ENCODE assay signal across 21 cellular contexts in genomic region chr10:52491246-52492000, GRCh38.
DNase-seq lines count a peak whose midpoint lies in the region; ATAC-seq, FAIRE-seq and TF ChIP-seq lines count a peak whose summit lies in the region.
"Had no signal": no experiment of that assay in that cellular context is flagged by ENCODE, and none has a peak within 500 bp of the region (broad histone marks: within the 10 kb centered on the region; RNA-seq: fewer than 3 reads in every experiment).

No MANE protein-coding gene starts in this region.

- H3K36me3 ChIP-seq in breast epithelium = no peaks in the 10 kb centered on the region

- H3K27me3 Mint-ChIP-seq in MCF 10A (ENCODE audit: insufficient read depth, unreplicated experiment) = no peaks in the 10 kb centered on the region
- H3K27me3 Mint-ChIP-seq: activated CD4-positive, alpha-beta T cell treated with anti-CD3 and anti-CD28 coated beads, Interleukin-2, amount 10 ng/mL, durations not matched to agents 7 days and 5 days; effector memory CD8-positive, alpha-beta T cell had no signal

- no peak overlapping the region for H3K27ac Mint-ChIP-seq in MCF 10A (ENCODE audit: low read depth, unreplicated experiment)
- H3K27ac Mint-ChIP-seq: activated CD4-positive, alpha-beta T cell treated with anti-CD3 and anti-CD28 coated beads, Interleukin-2, amount 10 ng/mL, durations not matched to agents 7 days and 5 days; effector memory CD8-positive, alpha-beta T cell; nephron progenitor cell had no signal

- no peaks in the 10 kb centered on the region for H3K27me3 ChIP-seq in breast epithelium

- TF ChIP-seq CTCF in MCF 10A (IDR thresholded peaks at IDR 0.05; ENCODE audit: unreplicated experiment) = no peak
- TF ChIP-seq CTCF in breast epithelium (IDR thresholded peaks at IDR 0.05) = no peak
- TF ChIP-seq CTCF in fibroblast of mammary gland (conservative IDR thresholded peaks at IDR 0.05; ENCODE audit: control insufficient read depth, insufficient read depth, low read depth, low read length) = no peak

- peaks cover 13% of the 10 kb centered on the region for H3K4me1 Mint-ChIP-seq in MCF 10A (ENCODE audit: insufficient read depth, unreplicated experiment)
- H3K4me1 Mint-ChIP-seq: activated CD4-positive, alpha-beta T cell treated with anti-CD3 and anti-CD28 coated beads, Interleukin-2, amount 10 ng/mL, durations not matched to agents 7 days and 5 days had no signal

- no peaks in the 10 kb centered on the region for H3K9me3 Mint-ChIP-seq in MCF 10A (ENCODE audit: unreplicated experiment)
- H3K9me3 Mint-ChIP-seq: activated CD4-positive, alpha-beta T cell treated with anti-CD3 and anti-CD28 coated beads, Interleukin-2, amount 10 ng/mL, durations not matched to agents 7 days and 5 days had no signal

- no peaks in the 10 kb centered on the region for H3K4me1 ChIP-seq in breast epithelium

- ATAC-seq in SK-N-SH treated with all-trans-retinoic acid at 6 μM for 48 hours = peak; percentile 15; the same call in 1 of the 3 replicates
- ATAC-seq: effector memory CD8-positive, alpha-beta T cell; psoas muscle had no signal

- no peak overlapping the region for H3K4me3 Mint-ChIP-seq in MCF 10A (ENCODE audit: unreplicated experiment)
- H3K4me3 Mint-ChIP-seq: activated CD4-positive, alpha-beta T cell treated with anti-CD3 and anti-CD28 coated beads, Interleukin-2, amount 10 ng/mL, durations not matched to agents 7 days and 5 days; effector memory CD8-positive, alpha-beta T cell; nephron progenitor cell had no signal

- no peak for TF ChIP-seq POLR2A in breast epithelium (IDR thresholded peaks at IDR 0.05)

- peak; percentile 22 for DNase-seq in MCF 10A (ENCODE audit: unreplicated experiment)
- no peak for DNase-seq in breast epithelium (ENCODE audit: low spot score in 2 of 2)
- DNase-seq in fibroblast of mammary gland (ENCODE audit: low read depth) = peak; percentile 48
- peak; percentile 31 for DNase-seq in urothelium cell line (ENCODE audit: low spot score)
- no peak for DNase-seq in middle frontal gyrus (ENCODE audit: extremely low spot score, low spot score)
- no peak for DNase-seq in stimulated activated CD4-positive, alpha-beta T cell treated with anti-CD3 and anti-CD28 coated beads, Interleukin-15, amount 100 ng/mL, for 24 hours
- DNase-seq in GOT3 (lab: John Stamatoyannopoulos, UW) = no peak
- DNase-seq: 8988T; activated CD4-positive, alpha-beta T cell treated with anti-CD3 and anti-CD28 coated beads, Interleukin-2, amount 10 ng/mL, durations not matched to agents 7 days and 5 days; activated CD8-positive, alpha-beta memory T cell treated with anti-CD3 and anti-CD28 coated beads, Interleukin-2, amount 50 U/mL, for 48 hours; activated gamma-delta T cell treated with Interleukin-2 at 50 U/mL for 16 hours; DMS153; effector memory CD8-positive, alpha-beta T cell; Kasumi-1; NCI-H524 treated with DMSO at 0.1 percent for 48 hours; nephron progenitor cell; psoas muscle; small intestine; stimulated activated CD4-positive, alpha-beta T cell treated with anti-CD3 and anti-CD28 coated beads, Interleukin-4, amount 100 ng/mL, for 4 hours had no signal

- no peaks in the 10 kb centered on the region for H3K9me3 ChIP-seq in breast epithelium
- H3K9me3 ChIP-seq: psoas muscle had no signal

- intact Hi-C loops in MCF 10A (cut with micrococcal nuclease) (no loop called here), breast epithelium (cut with DNase I; ENCODE audit: low total_unique reads) (no loop called here)

- POLR2A ChIA-PET in MCF 10A (lab: Yijun Ruan, JAX) = interaction anchor here (1.0 to 6.8 kb wide), 4 partner anchors 75 to 177 kb away, joined by 3 to 86 read pairs (median 3); partner anchors contain the start of gene DKK1

- H3K36me3 Mint-ChIP-seq in MCF 10A (ENCODE audit: insufficient read depth, unreplicated experiment) = no peaks in the 10 kb centered on the region

- CTCF ChIA-PET in MCF 10A (lab: Yijun Ruan, JAX) = interaction anchor here (0.5 to 12.6 kb wide), 12 partner anchors 12 to 249 kb away, joined by 3 to 389 read pairs (median 4); partner anchors contain the start of gene DKK1

- H3K27ac ChIP-seq in breast epithelium = no peak overlapping the region
- H3K27ac ChIP-seq: psoas muscle had no signal

- FAIRE-seq in urothelium cell line (lab: Jason Lieb, UNC) = no peak
- FAIRE-seq: frontal cortex, small intestine had no signal

- H3K4me3 ChIP-seq in breast epithelium (no peak overlapping the region), fibroblast of mammary gland (ENCODE audit: control insufficient read depth, low read depth, low read length) (no peak overlapping the region)
- H3K4me3 ChIP-seq: psoas muscle had no signal

- BruUV-seq in MCF 10A (replicated peaks; lab: Mats Ljungman, UMichigan) = no TSS peak

TF ChIP-seq in SK-N-SH treated with all-trans-retinoic acid at 6 μM for 48 hours, 23 proteins besides CTCF, POLR2A, EP300 and RAD21:
- TF ChIP-seq ISL1 (CRISPR knock-in tag; IDR thresholded peaks at IDR 0.05) (peak; percentile 85), OSR1 (CRISPR knock-in tag; IDR thresholded peaks at IDR 0.05) (no peak), SNAI2 (CRISPR knock-in tag; IDR thresholded peaks at IDR 0.05) (no peak), CREB5 (CRISPR knock-in tag; IDR thresholded peaks at IDR 0.05; ENCODE audit: low read depth) (0 out of 2 replicates have a peak, but pooled peaks have one; percentile 74), TOX (CRISPR knock-in tag; IDR thresholded peaks at IDR 0.05; ENCODE audit: borderline replicate concordance) (no peak), ZC3H10 (CRISPR knock-in tag; IDR thresholded peaks at IDR 0.05) (no peak), BACH2 (CRISPR knock-in tag; IDR thresholded peaks at IDR 0.05; ENCODE audit: borderline replicate concordance) (no peak)

Comparison
In these comparisons a context has a peak if more than half of its experiments do, and no peak if none do; other contexts are left out.
1. DNase-seq: peak in MCF 10A (single experiment), fibroblast of mammary gland (single experiment) and urothelium cell line (single experiment); none in breast epithelium (0 of 2), middle frontal gyrus (single experiment), stimulated activated CD4-positive, alpha-beta T cell treated with anti-CD3 and anti-CD28 coated beads, Interleukin-15, amount 100 ng/mL, for 24 hours (single experiment) and GOT3 (single experiment).